Comparison of ENCODE assay signal across 14 cellular contexts in genomic region chr11:114290503-114291239, GRCh38. TPM values are rescaled to one million over a fixed set of nuclear protein-coding genes. Genes with fewer than 3 reads are reported as not detected.
DNase-seq lines count a peak whose midpoint lies in the region; ATAC-seq and TF ChIP-seq lines count a peak whose summit lies in the region.
"Had no signal": no experiment of that assay in that cellular context is flagged by ENCODE, and none has a peak within 500 bp of the region (broad histone marks: within the 10 kb centered on the region; RNA-seq: fewer than 3 reads in every experiment).

No MANE protein-coding gene starts in this region.

- H3K27me3 ChIP-seq in ACC112 (ENCODE audit: insufficient read depth, low read length), result no peaks in the 10 kb centered on the region
- H3K27me3 ChIP-seq: esophagus squamous epithelium had no signal

- TF ChIP-seq CTCF in choroid plexus epithelial cell (conservative IDR thresholded peaks at IDR 0.05; ENCODE audit: low read depth, low read length), result no peak

- no peak overlapping the region for H2AFZ ChIP-seq in ACC112 (ENCODE audit: low read length, unreplicated experiment)

- ATAC-seq in GM21825 (IDR thresholded peaks at IDR 0.05; ENCODE audit: unreplicated experiment), result no peak
- ATAC-seq: activated CD4-positive, alpha-beta T cell treated with anti-CD3 and anti-CD28 coated beads for 36 hours had no signal

- H3K79me2 ChIP-seq in ACC112 (ENCODE audit: control insufficient read depth, insufficient read depth, low read length, unreplicated experiment), result no peaks in the 10 kb centered on the region

- H3K36me3 ChIP-seq in ACC112 (ENCODE audit: insufficient read depth, low read length), result no peaks in the 10 kb centered on the region
- H3K36me3 ChIP-seq: esophagus squamous epithelium had no signal

- peak; percentile 56 for DNase-seq in NCI-H226
- peak; percentile 66 for DNase-seq in choroid plexus epithelial cell (ENCODE audit: low read depth)
- DNase-seq in renal cortical epithelial cell (ENCODE audit: low read depth), result peak; percentile 51
- DNase-seq in DMS53 (lab: John Stamatoyannopoulos, UW), result no peak
- DNase-seq in AG20443 (ENCODE audit: low spot score), result no peak
- no peak for DNase-seq in activated naive CD4-positive, alpha-beta T cell treated with Interleukin-2 at 50 U/mL for 16 hours
- DNase-seq: activated CD4-positive, alpha-beta T cell treated with anti-CD3 and anti-CD28 coated beads for 36 hours; esophagus squamous epithelium; kidney glomerular epithelial cell; NCI-H510A; nucleus accumbens; small intestine had no signal

- peaks cover 49% of the 10 kb centered on the region for H3K4me1 ChIP-seq in ACC112 (ENCODE audit: control insufficient read depth, insufficient read depth, low read length, unreplicated experiment)

- H3K4me3 ChIP-seq in ACC112 (ENCODE audit: low read depth, low read length) (peak overlapping the region; percentile 75), choroid plexus epithelial cell (ENCODE audit: low read depth, low read length) (no peak overlapping the region)

- H3K27ac ChIP-seq in ACC112 (ENCODE audit: low read depth, low read length), result peak overlapping the region; percentile 100

RNA-seq across cellular contexts. Expression of gene NNMT, which starts 5.5 kb away (rescaled TPM):
- total RNA-seq in renal cortical epithelial cell, result 1,571 and 2,593 TPM in 2 replicates
- total RNA-seq: activated CD4-positive, alpha-beta T cell treated with anti-CD3 and anti-CD28 coated beads for 36 hours had no signal

Comparison
In these comparisons a context has a peak if more than half of its experiments do, and no peak if none do; other contexts are left out.
1. DNase-seq: peak in NCI-H226 (single experiment), choroid plexus epithelial cell (single experiment) and renal cortical epithelial cell (single experiment); none in DMS53 (single experiment), AG20443 (single experiment) and activated naive CD4-positive, alpha-beta T cell treated with Interleukin-2 at 50 U/mL for 16 hours (single experiment).